In genomic region chr12:1612196-1612595, GRCh38 we compare ENCODE assay signal across 15 cellular contexts.
A peak's percentile ranks its signal among the peaks of the same experiment; 100 is the strongest.
DNase-seq lines count a peak whose midpoint lies in the region; TF ChIP-seq lines count a peak whose summit lies in the region.
"Had no signal": no experiment of that assay in that cellular context is flagged by ENCODE, and none has a peak within 500 bp of the region (broad histone marks: within the 10 kb centered on the region; RNA-seq: fewer than 3 reads in every experiment).

No MANE protein-coding gene starts in this region.

- no peak for TF ChIP-seq CTCF in foreskin fibroblast (IDR thresholded peaks at IDR 0.05; ENCODE audit: low read depth, low read length)

- H3K27ac ChIP-seq in rectal smooth muscle tissue (ENCODE audit: low read depth, low read length), result peak overlapping the region; percentile 30
- no peak overlapping the region for H3K27ac ChIP-seq in substantia nigra (ENCODE audit: low read depth, low read length, poor library complexity, severe bottlenecking)
- H3K27ac ChIP-seq: PC-9 had no signal

- H3K36me3 ChIP-seq in rectal smooth muscle tissue (ENCODE audit: control insufficient read depth, insufficient read depth, low read length), result no peaks in the 10 kb centered on the region
- H3K36me3 ChIP-seq: esophagus squamous epithelium had no signal

- H3K4me3 ChIP-seq in foreskin fibroblast (ENCODE audit: low read depth in 1 of 2, low read length in 2 of 2), result peak overlapping the region; percentile 23 to 41
- no peak overlapping the region for H3K4me3 ChIP-seq in rectal smooth muscle tissue (ENCODE audit: low read length)
- H3K4me3 ChIP-seq: esophagus squamous epithelium, PC-9 had no signal

- no peaks in the 10 kb centered on the region for H3K27me3 ChIP-seq in rectal smooth muscle tissue (ENCODE audit: control insufficient read depth, insufficient read depth, low read length)
- H3K27me3 ChIP-seq: esophagus squamous epithelium had no signal

- peak; percentile 48 for DNase-seq in EH (ENCODE audit: low read depth)
- DNase-seq in amniotic epithelial cell (ENCODE audit: low read depth), result peak; percentile 26
- peak in 1 of 2 donors; percentile 53 for DNase-seq in foreskin fibroblast
- no peak for DNase-seq in substantia nigra (lab: John Stamatoyannopoulos, UW)
- no peak for DNase-seq in NCI-H526 (lab: John Stamatoyannopoulos, UW)
- no peak for DNase-seq in retina
- no peak for DNase-seq in activated CD4-positive, alpha-beta T cell treated with anti-CD3 and anti-CD28 coated beads, Interleukin-2, amount 50 U/mL, for 1 hour
- DNase-seq: activated B cell treated with CpG ODN at 0.5 μM for 24 hours; activated naive CD4-positive, alpha-beta T cell treated with anti-CD3 and anti-CD28 coated beads, Interleukin-2, amount 10 ng/mL, durations not matched to agents 7 days and 5 days; esophagus squamous epithelium; H7; occipital lobe; PC-9; SW 1271 had no signal

- no peak overlapping the region for H3K9ac ChIP-seq in rectal smooth muscle tissue (ENCODE audit: low read length)

- peaks cover 2% of the 10 kb centered on the region for H3K4me1 ChIP-seq in rectal smooth muscle tissue (ENCODE audit: control insufficient read depth, insufficient read depth, low read length)

Comparison
In these comparisons a context has a peak if more than half of its experiments do, and no peak if none do; other contexts are left out.
1. DNase-seq: peak in EH (single experiment) and amniotic epithelial cell (single experiment); none in substantia nigra (0 of 49), NCI-H526 (0 of 2), retina (single experiment) and activated CD4-positive, alpha-beta T cell treated with anti-CD3 and anti-CD28 coated beads, Interleukin-2, amount 50 U/mL, for 1 hour (single experiment).